In the genomic region with DNA sequence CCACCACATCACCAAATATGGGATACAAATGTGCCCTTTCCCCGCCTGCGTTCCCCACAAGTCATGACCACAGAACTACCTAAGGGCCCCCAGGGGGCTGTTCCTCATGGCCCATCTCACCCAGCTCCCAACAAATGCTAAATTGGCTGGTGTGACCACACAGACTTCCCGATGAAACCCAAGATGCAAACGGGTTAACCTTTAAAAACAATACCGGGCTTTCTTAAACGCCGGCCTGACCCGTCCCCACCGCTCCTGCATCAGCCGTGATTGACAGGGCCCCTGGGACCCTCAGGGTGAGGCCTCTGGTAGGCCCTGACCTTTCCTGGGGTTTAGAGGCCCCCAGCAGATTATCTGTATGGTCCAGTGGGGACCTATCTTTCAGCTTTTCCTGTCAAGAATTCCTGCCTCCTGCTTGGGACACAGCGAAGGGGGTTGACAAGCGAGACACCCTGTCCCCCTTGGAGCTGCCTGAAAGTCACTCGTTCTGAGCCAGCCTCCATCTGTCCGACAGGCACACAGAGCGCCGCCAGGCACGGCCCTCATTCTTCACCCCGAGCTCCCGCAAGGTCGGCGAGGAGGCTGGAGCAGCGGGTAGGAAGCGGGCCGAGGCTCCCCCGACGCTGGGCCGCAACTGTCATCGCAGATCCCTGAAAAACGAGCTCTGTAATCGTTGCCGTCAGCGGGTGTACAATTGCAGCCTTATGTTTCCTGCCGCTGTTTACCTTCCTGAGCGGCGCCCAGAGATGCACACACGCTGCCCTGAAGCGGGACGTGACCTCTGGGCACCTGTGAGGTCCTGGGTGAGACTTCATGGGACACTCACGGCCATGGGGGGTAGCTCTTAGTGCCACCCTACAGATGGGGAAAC, we compare ENCODE assay signal across 25 cellular contexts.
"Had no signal": no experiment of that assay in that cellular context is flagged by ENCODE, and none has a peak within 500 bp of the region (broad histone marks: within the 10 kb centered on the region; RNA-seq: fewer than 3 reads in every experiment).

No MANE protein-coding gene starts in this region.

- H3K36me3 ChIP-seq: ascending aorta, brain microvascular endothelial cell, esophagus squamous epithelium, gastrocnemius medialis, neutrophil, ovary, prostate gland, right atrium auricular region, thyroid gland, WERI-Rb-1 had no signal

- H3K4me3 Mint-ChIP-seq: activated CD8-positive, alpha-beta T cell treated with anti-CD3 and anti-CD28 coated beads, Interleukin-2, amount 10 ng/mL, durations not matched to agents 7 days and 5 days; activated naive CD4-positive, alpha-beta T cell treated with anti-CD3 and anti-CD28 coated beads, Interleukin-2, amount 50 U/mL, for 24 hours; stimulated activated naive CD8-positive, alpha-beta T cell treated with anti-CD3 and anti-CD28 coated beads, Interleukin-15, Interleukin-2, amounts not matched to agents 100 ng/mL and 50 ng/mL, for 24 hours; T-helper 2 cell treated with Interferon-gamma antibody and Interleukin-4, amounts not matched to agents 5 μg/mL and 100 μg/mL, for 36 hours had no signal

- H3K27ac ChIP-seq: ascending aorta, brain microvascular endothelial cell, dorsolateral prefrontal cortex, esophagus squamous epithelium, gastrocnemius medialis, neutrophil, ovary, prostate gland, right atrium auricular region, skin epidermis, thyroid gland, WERI-Rb-1 had no signal

- H3K4me1 ChIP-seq: esophagus squamous epithelium, prostate gland, thyroid gland had no signal

- H3K27ac Mint-ChIP-seq: activated CD8-positive, alpha-beta T cell treated with anti-CD3 and anti-CD28 coated beads, Interleukin-2, amount 10 ng/mL, durations not matched to agents 7 days and 5 days; activated naive CD4-positive, alpha-beta T cell treated with anti-CD3 and anti-CD28 coated beads, Interleukin-2, amount 50 U/mL, for 24 hours; naive B cell; stimulated activated naive CD8-positive, alpha-beta T cell treated with anti-CD3 and anti-CD28 coated beads, Interleukin-15, Interleukin-2, amounts not matched to agents 100 ng/mL and 50 ng/mL, for 24 hours; T-helper 2 cell treated with Interferon-gamma antibody and Interleukin-4, amounts not matched to agents 5 μg/mL and 100 μg/mL, for 36 hours had no signal

- H3K36me3 Mint-ChIP-seq: activated naive CD4-positive, alpha-beta T cell treated with anti-CD3 and anti-CD28 coated beads, Interleukin-2, amount 50 U/mL, for 24 hours had no signal

- ATAC-seq: activated CD8-positive, alpha-beta T cell treated with anti-CD3 and anti-CD28 coated beads, Interleukin-2, amount 10 ng/mL, durations not matched to agents 7 days and 5 days; gastrocnemius medialis; left colon had no signal

- H3K9me3 Mint-ChIP-seq: activated naive CD4-positive, alpha-beta T cell treated with anti-CD3 and anti-CD28 coated beads, Interleukin-2, amount 50 U/mL, for 24 hours; stimulated activated naive CD8-positive, alpha-beta T cell treated with anti-CD3 and anti-CD28 coated beads, Interleukin-15, Interleukin-2, amounts not matched to agents 100 ng/mL and 50 ng/mL, for 24 hours; T-helper 2 cell treated with Interferon-gamma antibody and Interleukin-4, amounts not matched to agents 5 μg/mL and 100 μg/mL, for 36 hours had no signal

- H3K4me3 ChIP-seq: ascending aorta, dorsolateral prefrontal cortex, esophagus squamous epithelium, gastrocnemius medialis, lung, ovary, prostate gland, right atrium auricular region, skin epidermis, thyroid gland had no signal

- DNase-seq: activated CD4-positive, alpha-beta T cell treated with anti-CD3 and anti-CD28 coated beads for 1 hour; activated CD4-positive, alpha-beta T cell treated with anti-CD3 and anti-CD28 coated beads, Interleukin-2, amount 50 U/mL, for 1 hour; activated CD8-positive, alpha-beta T cell treated with anti-CD3 and anti-CD28 coated beads, Interleukin-2, amount 10 ng/mL, durations not matched to agents 7 days and 5 days; activated gamma-delta T cell treated with Interleukin-2 at 50 U/mL for 16 hours; brain microvascular endothelial cell; central memory CD4-positive, alpha-beta T cell; dorsolateral prefrontal cortex; esophagus squamous epithelium; gastrocnemius medialis; left colon; naive B cell; ovary; stimulated activated CD4-positive, alpha-beta T cell treated with anti-CD3 and anti-CD28 coated beads, Interleukin-1b, Interleukin-23, amount 100 ng/mL, for 48 hours; substantia nigra; thyroid gland; WERI-Rb-1 had no signal

- H3K9me3 ChIP-seq: ascending aorta, esophagus squamous epithelium, gastrocnemius medialis, neutrophil, ovary, prostate gland, right atrium auricular region, thyroid gland had no signal

- H3K27me3 ChIP-seq: ascending aorta, brain microvascular endothelial cell, ovary, right atrium auricular region had no signal

- H3K4me1 Mint-ChIP-seq: activated naive CD4-positive, alpha-beta T cell treated with anti-CD3 and anti-CD28 coated beads, Interleukin-2, amount 50 U/mL, for 24 hours; naive B cell had no signal
